In the genomic region with DNA sequence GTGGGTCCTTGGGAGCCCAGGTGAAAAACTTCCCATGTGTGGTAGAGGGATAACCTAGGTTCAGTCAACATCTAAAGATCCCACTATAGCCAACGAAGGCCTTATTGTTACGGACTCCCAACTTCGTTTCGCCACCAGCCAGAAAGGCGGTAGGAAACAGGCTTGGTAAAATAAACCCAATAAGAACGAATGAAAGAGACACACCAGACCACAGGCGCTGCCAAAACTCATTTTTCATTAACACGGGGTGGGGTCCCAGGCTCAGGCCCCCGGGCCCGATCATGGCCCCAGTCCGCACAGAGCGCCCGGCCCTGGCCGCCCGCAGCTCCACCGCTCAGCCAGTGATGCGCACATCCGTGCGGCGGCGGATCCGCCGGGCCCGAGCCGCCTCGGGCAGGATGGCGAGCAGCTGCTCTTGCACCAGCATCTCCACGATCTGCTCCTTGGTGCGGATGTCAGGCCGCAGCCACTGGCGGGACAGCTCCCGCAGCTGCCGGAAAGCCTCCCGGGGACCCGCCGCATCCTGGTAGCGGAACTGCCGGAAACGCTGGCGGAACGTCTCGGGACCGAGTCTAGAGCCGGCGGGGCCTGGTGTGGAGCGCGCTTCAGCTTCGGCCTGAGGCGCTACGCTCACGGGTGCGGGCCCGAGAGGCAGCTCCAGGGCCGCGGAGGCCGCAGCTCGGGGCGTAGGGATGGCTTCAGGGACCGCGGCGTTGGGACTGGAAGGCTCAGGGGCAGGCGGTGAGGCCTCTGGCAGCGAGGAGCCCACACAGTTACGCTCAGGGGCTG, we compare ENCODE assay signal across 1 cellular context.
TF ChIP-seq lines count a peak whose summit lies in the region.

No MANE protein-coding gene starts in this region.

TF ChIP-seq in HepG2, 621 proteins besides CTCF, POLR2A, EP300 and RAD21 (continued from another document and continues in another):
- TF ChIP-seq, protein P1, sequence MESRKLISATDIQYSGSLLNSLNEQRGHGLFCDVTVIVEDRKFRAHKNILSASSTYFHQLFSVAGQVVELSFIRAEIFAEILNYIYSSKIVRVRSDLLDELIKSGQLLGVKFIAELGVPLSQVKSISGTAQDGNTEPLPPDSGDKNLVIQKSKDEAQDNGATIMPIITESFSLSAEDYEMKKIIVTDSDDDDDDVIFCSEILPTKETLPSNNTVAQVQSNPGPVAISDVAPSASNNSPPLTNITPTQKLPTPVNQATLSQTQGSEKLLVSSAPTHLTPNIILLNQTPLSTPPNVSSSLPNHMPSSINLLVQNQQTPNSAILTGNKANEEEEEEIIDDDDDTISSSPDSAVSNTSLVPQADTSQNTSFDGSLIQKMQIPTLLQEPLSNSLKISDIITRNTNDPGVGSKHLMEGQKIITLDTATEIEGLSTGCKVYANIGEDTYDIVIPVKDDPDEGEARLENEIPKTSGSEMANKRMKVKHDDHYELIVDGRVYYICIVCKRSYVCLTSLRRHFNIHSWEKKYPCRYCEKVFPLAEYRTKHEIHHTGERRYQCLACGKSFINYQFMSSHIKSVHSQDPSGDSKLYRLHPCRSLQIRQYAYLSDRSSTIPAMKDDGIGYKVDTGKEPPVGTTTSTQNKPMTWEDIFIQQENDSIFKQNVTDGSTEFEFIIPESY (CRISPR knock-in tag; IDR thresholded peaks at IDR 0.05): no peak
- TF ChIP-seq MAX (IDR thresholded peaks at IDR 0.05) (no peak), ZNF281 (CRISPR knock-in tag; IDR thresholded peaks at IDR 0.05; ENCODE audit: borderline replicate concordance) (no peak), ZNF878 (CRISPR knock-in tag; IDR thresholded peaks at IDR 0.05) (no peak), ZNF318 (CRISPR knock-in tag; IDR thresholded peaks at IDR 0.05) (no peak; the same call in 1 of the 2 replicates), BHLHE40 (IDR thresholded peaks at IDR 0.05; ENCODE audit: low read length) (no peak), ZSCAN12 (CRISPR knock-in tag; IDR thresholded peaks at IDR 0.05) (no peak), ZBTB21 (CRISPR knock-in tag; IDR thresholded peaks at IDR 0.05) (no peak), ZNF446 (CRISPR knock-in tag; IDR thresholded peaks at IDR 0.05) (peak; percentile 74), MATR3 (CRISPR knock-in tag; IDR thresholded peaks at IDR 0.05) (no peak; the same call in 1 of the 2 replicates), ZNF460 (CRISPR knock-in tag; IDR thresholded peaks at IDR 0.05; ENCODE audit: borderline replicate concordance) (no peak), POLR2G (IDR thresholded peaks at IDR 0.05; ENCODE audit: low read depth, low read length) (no peak), BCLAF1 (IDR thresholded peaks at IDR 0.05) (no peak), ZMAT5 (CRISPR knock-in tag; IDR thresholded peaks at IDR 0.05; ENCODE audit: borderline replicate concordance, low read depth) (no peak), SETDB1 (CRISPR knock-in tag; IDR thresholded peaks at IDR 0.05; ENCODE audit: borderline replicate concordance) (no peak), STAG1 (CRISPR knock-in tag; IDR thresholded peaks at IDR 0.05) (no peak), SIN3B (IDR thresholded peaks at IDR 0.05; ENCODE audit: low read length) (peak; percentile 25; the same call in 1 of the 2 replicates)
- TF ChIP-seq, protein P2, sequence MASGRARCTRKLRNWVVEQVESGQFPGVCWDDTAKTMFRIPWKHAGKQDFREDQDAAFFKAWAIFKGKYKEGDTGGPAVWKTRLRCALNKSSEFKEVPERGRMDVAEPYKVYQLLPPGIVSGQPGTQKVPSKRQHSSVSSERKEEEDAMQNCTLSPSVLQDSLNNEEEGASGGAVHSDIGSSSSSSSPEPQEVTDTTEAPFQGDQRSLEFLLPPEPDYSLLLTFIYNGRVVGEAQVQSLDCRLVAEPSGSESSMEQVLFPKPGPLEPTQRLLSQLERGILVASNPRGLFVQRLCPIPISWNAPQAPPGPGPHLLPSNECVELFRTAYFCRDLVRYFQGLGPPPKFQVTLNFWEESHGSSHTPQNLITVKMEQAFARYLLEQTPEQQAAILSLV (CRISPR knock-in tag; IDR thresholded peaks at IDR 0.05; ENCODE audit: borderline replicate concordance): no peak
- TF ChIP-seq, protein P3, sequence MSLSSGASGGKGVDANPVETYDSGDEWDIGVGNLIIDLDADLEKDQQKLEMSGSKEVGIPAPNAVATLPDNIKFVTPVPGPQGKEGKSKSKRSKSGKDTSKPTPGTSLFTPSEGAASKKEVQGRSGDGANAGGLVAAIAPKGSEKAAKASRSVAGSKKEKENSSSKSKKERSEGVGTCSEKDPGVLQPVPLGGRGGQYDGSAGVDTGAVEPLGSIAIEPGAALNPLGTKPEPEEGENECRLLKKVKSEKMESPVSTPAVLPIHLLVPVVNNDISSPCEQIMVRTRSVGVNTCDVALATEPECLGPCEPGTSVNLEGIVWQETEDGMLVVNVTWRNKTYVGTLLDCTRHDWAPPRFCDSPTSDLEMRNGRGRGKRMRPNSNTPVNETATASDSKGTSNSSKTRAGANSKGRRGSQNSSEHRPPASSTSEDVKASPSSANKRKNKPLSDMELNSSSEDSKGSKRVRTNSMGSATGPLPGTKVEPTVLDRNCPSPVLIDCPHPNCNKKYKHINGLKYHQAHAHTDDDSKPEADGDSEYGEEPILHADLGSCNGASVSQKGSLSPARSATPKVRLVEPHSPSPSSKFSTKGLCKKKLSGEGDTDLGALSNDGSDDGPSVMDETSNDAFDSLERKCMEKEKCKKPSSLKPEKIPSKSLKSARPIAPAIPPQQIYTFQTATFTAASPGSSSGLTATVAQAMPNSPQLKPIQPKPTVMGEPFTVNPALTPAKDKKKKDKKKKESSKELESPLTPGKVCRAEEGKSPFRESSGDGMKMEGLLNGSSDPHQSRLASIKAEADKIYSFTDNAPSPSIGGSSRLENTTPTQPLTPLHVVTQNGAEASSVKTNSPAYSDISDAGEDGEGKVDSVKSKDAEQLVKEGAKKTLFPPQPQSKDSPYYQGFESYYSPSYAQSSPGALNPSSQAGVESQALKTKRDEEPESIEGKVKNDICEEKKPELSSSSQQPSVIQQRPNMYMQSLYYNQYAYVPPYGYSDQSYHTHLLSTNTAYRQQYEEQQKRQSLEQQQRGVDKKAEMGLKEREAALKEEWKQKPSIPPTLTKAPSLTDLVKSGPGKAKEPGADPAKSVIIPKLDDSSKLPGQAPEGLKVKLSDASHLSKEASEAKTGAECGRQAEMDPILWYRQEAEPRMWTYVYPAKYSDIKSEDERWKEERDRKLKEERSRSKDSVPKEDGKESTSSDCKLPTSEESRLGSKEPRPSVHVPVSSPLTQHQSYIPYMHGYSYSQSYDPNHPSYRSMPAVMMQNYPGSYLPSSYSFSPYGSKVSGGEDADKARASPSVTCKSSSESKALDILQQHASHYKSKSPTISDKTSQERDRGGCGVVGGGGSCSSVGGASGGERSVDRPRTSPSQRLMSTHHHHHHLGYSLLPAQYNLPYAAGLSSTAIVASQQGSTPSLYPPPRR (CRISPR knock-in tag; IDR thresholded peaks at IDR 0.05; ENCODE audit: borderline replicate concordance): 0 out of 2 replicates have a peak, but pooled peaks have one; percentile 12
- TF ChIP-seq, protein P4, sequence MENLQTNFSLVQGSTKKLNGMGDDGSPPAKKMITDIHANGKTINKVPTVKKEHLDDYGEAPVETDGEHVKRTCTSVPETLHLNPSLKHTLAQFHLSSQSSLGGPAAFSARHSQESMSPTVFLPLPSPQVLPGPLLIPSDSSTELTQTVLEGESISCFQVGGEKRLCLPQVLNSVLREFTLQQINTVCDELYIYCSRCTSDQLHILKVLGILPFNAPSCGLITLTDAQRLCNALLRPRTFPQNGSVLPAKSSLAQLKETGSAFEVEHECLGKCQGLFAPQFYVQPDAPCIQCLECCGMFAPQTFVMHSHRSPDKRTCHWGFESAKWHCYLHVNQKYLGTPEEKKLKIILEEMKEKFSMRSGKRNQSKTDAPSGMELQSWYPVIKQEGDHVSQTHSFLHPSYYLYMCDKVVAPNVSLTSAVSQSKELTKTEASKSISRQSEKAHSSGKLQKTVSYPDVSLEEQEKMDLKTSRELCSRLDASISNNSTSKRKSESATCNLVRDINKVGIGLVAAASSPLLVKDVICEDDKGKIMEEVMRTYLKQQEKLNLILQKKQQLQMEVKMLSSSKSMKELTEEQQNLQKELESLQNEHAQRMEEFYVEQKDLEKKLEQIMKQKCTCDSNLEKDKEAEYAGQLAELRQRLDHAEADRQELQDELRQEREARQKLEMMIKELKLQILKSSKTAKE (CRISPR knock-in tag; IDR thresholded peaks at IDR 0.05; ENCODE audit: borderline replicate concordance): no peak
